In genomic region chr11:18247162-18247631, GRCh38 we compare ENCODE assay signal across 16 cellular contexts. TPM values are rescaled to one million over a fixed set of nuclear protein-coding genes. Genes with fewer than 3 reads are reported as not detected.
A peak's percentile ranks its signal among the peaks of the same experiment; 100 is the strongest.
DNase-seq lines count a peak whose midpoint lies in the region; ATAC-seq, FAIRE-seq and TF ChIP-seq lines count a peak whose summit lies in the region.
"Not testable (repeated sequence)": the region's sequence is repeated elsewhere in the genome, so short reads cannot be mapped to it uniquely, and the experiment has no call there.
"Had no signal": no experiment of that assay in that cellular context is flagged by ENCODE, and none has a peak within 500 bp of the region (broad histone marks: within the 10 kb centered on the region; RNA-seq: fewer than 3 reads in every experiment).

No MANE protein-coding gene starts in this region.

- not testable (repeated sequence) for TF ChIP-seq POLR2A in Peyer's patch (IDR thresholded peaks at IDR 0.05); endothelial cell of umbilical vein (IDR thresholded peaks at IDR 0.05; ENCODE audit: low read depth, low read length)

- H3K4me3 Mint-ChIP-seq in CD4-positive, CD25-positive, alpha-beta regulatory T cell: peak overlapping the region in 3 of 4 donors; percentile 23 to 84 (median 42)
- H3K4me3 Mint-ChIP-seq in activated T-cell treated with anti-CD3 and anti-CD28 coated beads, Interleukin-2, amount 50 U/mL, for 72 hours: peak overlapping the region; percentile 79 to 91

- intact Hi-C loops in endothelial cell of umbilical vein (cut with micrococcal nuclease): loop anchor here (10.0 kb wide), 1 partner anchor 278 kb away; the partner anchor contains the start of gene TSG101

- H3K27me3 Mint-ChIP-seq in CD4-positive, CD25-positive, alpha-beta regulatory T cell: peaks cover 10% of the 10 kb centered on the region
- H3K27me3 Mint-ChIP-seq in activated T-cell treated with anti-CD3 and anti-CD28 coated beads, Interleukin-2, amount 50 U/mL, for 72 hours (ENCODE audit: low read depth): not testable (repeated sequence)

- H3K4me3 ChIP-seq in CD4-positive, CD25-positive, alpha-beta regulatory T cell (ENCODE audit: low read depth, low read length); Peyer's patch; endothelial cell of umbilical vein (replicated peaks in 1 of 3; ENCODE audit: insufficient read depth in 1 of 3, low read depth in 1 of 3, low read length in 3 of 3): not testable (repeated sequence)

- not testable (repeated sequence) for H4K20me1 ChIP-seq in endothelial cell of umbilical vein (replicated peaks; ENCODE audit: control insufficient read depth, extremely low read depth, insufficient read depth, low read length)

- dilution Hi-C loops in endothelial cell of umbilical vein (cut with MboI; ENCODE audit: extremely low pct_ligation_motif_present, low sequenced_read_pairs): not testable (repeated sequence)

- FAIRE-seq in endothelial cell of umbilical vein (lab: Jason Lieb, UNC): peak; percentile 8

- DNase-seq in CD4-positive, CD25-positive, alpha-beta regulatory T cell; Peyer's patch; activated T-cell treated with anti-CD3 and anti-CD28 coated beads, Interleukin-2, amount 50 U/mL, for 72 hours; endothelial cell of umbilical vein (ENCODE audit: low read depth, low spot score): not testable (repeated sequence)

- not testable (repeated sequence) for BruUV-seq in endothelial cell of umbilical vein (replicated peaks; lab: Mats Ljungman, UMichigan)

- not testable (repeated sequence) for H2AFZ ChIP-seq in endothelial cell of umbilical vein (ENCODE audit: low read depth, low read length)

- not testable (repeated sequence) for H3K9me3 ChIP-seq in CD4-positive, CD25-positive, alpha-beta regulatory T cell (ENCODE audit: control insufficient read depth in 2 of 2, low read length in 2 of 2); Peyer's patch; endothelial cell of umbilical vein (replicated peaks; ENCODE audit: control insufficient read depth, insufficient read depth, low read length)

- not testable (repeated sequence) for H3K4me2 ChIP-seq in endothelial cell of umbilical vein (ENCODE audit: insufficient read depth, low read length)

- H3K27ac ChIP-seq in CD4-positive, CD25-positive, alpha-beta regulatory T cell (ENCODE audit: insufficient read depth, low read length, poor library complexity, severe bottlenecking); endothelial cell of umbilical vein (ENCODE audit: insufficient read depth, low read depth, low read length): not testable (repeated sequence)
- H3K27ac ChIP-seq in Peyer's patch: peak overlapping the region in 3 of 4 donors; percentile 72 to 87 (median 79)

- not testable (repeated sequence) for H3K9me1 ChIP-seq in endothelial cell of umbilical vein (replicated peaks; ENCODE audit: control insufficient read depth, extremely low read depth, insufficient read depth, low read length)

- not testable (repeated sequence) for ATAC-seq in CD4-positive, CD25-positive, alpha-beta regulatory T cell (ENCODE audit: low read depth in 2 of 2)
- peak; percentile 3 for ATAC-seq in GM18868 (IDR thresholded peaks at IDR 0.05; ENCODE audit: unreplicated experiment)
- ATAC-seq in GM21367 (IDR thresholded peaks at IDR 0.05; ENCODE audit: unreplicated experiment): peak; percentile 6
- ATAC-seq in HG02763 (IDR thresholded peaks at IDR 0.05; ENCODE audit: unreplicated experiment): peak; percentile 2
- ATAC-seq in HG03175 (IDR thresholded peaks at IDR 0.05; ENCODE audit: unreplicated experiment): peak; percentile 6
- ATAC-seq in activated T-cell treated with anti-CD3 and anti-CD28 coated beads, Interleukin-2, amount 50 U/mL, for 72 hours (replicated peaks in 1 of 2): peak; percentile 42 to 46

- not testable (repeated sequence) for H3K9me3 Mint-ChIP-seq in CD4-positive, CD25-positive, alpha-beta regulatory T cell; activated T-cell treated with anti-CD3 and anti-CD28 coated beads, Interleukin-2, amount 50 U/mL, for 72 hours

- CTCF ChIA-PET in endothelial cell of umbilical vein (lab: Charles Lee): not testable (repeated sequence)

- not testable (repeated sequence) for H3K36me3 Mint-ChIP-seq in CD4-positive, CD25-positive, alpha-beta regulatory T cell; activated T-cell treated with anti-CD3 and anti-CD28 coated beads, Interleukin-2, amount 50 U/mL, for 72 hours (ENCODE audit: insufficient read depth in 2 of 2)

- not testable (repeated sequence) for H3K9ac ChIP-seq in endothelial cell of umbilical vein (replicated peaks; ENCODE audit: extremely low read depth, insufficient read depth, low read length)

- not testable (repeated sequence) for H3K36me3 ChIP-seq in CD4-positive, CD25-positive, alpha-beta regulatory T cell (ENCODE audit: control insufficient read depth, insufficient read depth, low read length); Peyer's patch; endothelial cell of umbilical vein (ENCODE audit: control insufficient read depth in 2 of 2, extremely low read depth in 1 of 2, insufficient read depth in 2 of 2, low read length in 2 of 2)

- TF ChIP-seq CTCF in Peyer's patch (IDR thresholded peaks at IDR 0.05); endothelial cell of umbilical vein (IDR thresholded peaks at IDR 0.05; ENCODE audit: extremely low read depth in 1 of 2, insufficient read depth in 1 of 2, low read depth in 1 of 2, low read length in 2 of 2): not testable (repeated sequence)

- H3K27me3 ChIP-seq in CD4-positive, CD25-positive, alpha-beta regulatory T cell (ENCODE audit: control insufficient read depth, insufficient read depth, low read length); Peyer's patch; endothelial cell of umbilical vein (ENCODE audit: control insufficient read depth in 2 of 2, insufficient read depth in 2 of 2, low read length in 2 of 2): not testable (repeated sequence)

- H3K4me1 Mint-ChIP-seq in CD4-positive, CD25-positive, alpha-beta regulatory T cell: peaks cover 11 to 21% (median 15%) of the 10 kb centered on the region in 4 donors
- H3K4me1 Mint-ChIP-seq in activated T-cell treated with anti-CD3 and anti-CD28 coated beads, Interleukin-2, amount 50 U/mL, for 72 hours (ENCODE audit: low read depth): peaks cover 25% of the 10 kb centered on the region

- POLR2A ChIA-PET in endothelial cell of umbilical vein (lab: Charles Lee): not testable (repeated sequence)

- H3K79me2 ChIP-seq in endothelial cell of umbilical vein (ENCODE audit: control insufficient read depth, insufficient read depth, low read length): not testable (repeated sequence)

- not testable (repeated sequence) for H3K4me1 ChIP-seq in CD4-positive, CD25-positive, alpha-beta regulatory T cell (ENCODE audit: control insufficient read depth, insufficient read depth, low read length, poor library complexity, severe bottlenecking); Peyer's patch; endothelial cell of umbilical vein (ENCODE audit: control insufficient read depth, extremely low read depth, insufficient read depth, low read length)

- peak overlapping the region in 1 of 3 donors; percentile 90 for H3K27ac Mint-ChIP-seq in CD4-positive, CD25-positive, alpha-beta regulatory T cell
- H3K27ac Mint-ChIP-seq in activated T-cell treated with anti-CD3 and anti-CD28 coated beads, Interleukin-2, amount 50 U/mL, for 72 hours: peak overlapping the region; percentile 87

RNA-seq across cellular contexts. Expression of gene SAA2, which starts 1.3 kb away (rescaled TPM):
- 0.62 TPM for total RNA-seq in CD4-positive, CD25-positive, alpha-beta regulatory T cell
- polyA plus RNA-seq in CD4-positive, CD25-positive, alpha-beta regulatory T cell: under 1 TPM in 1 of 4 donors, not detected in 3; 0.20 TPM
- total RNA-seq in Peyer's patch: 1 to 10 TPM in 1 of 4 donors, not detected in 3; 3.9 TPM
- total RNA-seq in activated T-cell treated with anti-CD3 and anti-CD28 coated beads, Interleukin-2, amount 50 U/mL, for 72 hours: under 1 TPM in 1 of 2 donors, not detected in 1; 0.38 TPM
- total RNA-seq in endothelial cell of umbilical vein: not detected in 2 replicates
- polyA plus RNA-seq in endothelial cell of umbilical vein: not detected in 2 replicates
- polyA plus RNA-seq in endothelial cell of umbilical vein (2011; cell fraction: cytosol; rRNA removed): not detected in 2 replicates
- not detected in 2 replicates for polyA plus RNA-seq in endothelial cell of umbilical vein (2011; cell fraction: nucleus; rRNA removed)
- polyA plus RNA-seq in endothelial cell of umbilical vein (2012): not detected in 2 replicates
- polyA minus RNA-seq in endothelial cell of umbilical vein: not detected in 2 replicates
- not detected for polyA minus RNA-seq in endothelial cell of umbilical vein (2011; cell fraction: cytosol; rRNA and poly(A)+ RNA removed)
- not detected in 2 replicates for polyA minus RNA-seq in endothelial cell of umbilical vein (2011; cell fraction: nucleus; rRNA and poly(A)+ RNA removed)
- total RNA-seq: H9; naive thymus-derived CD8-positive, alpha-beta T cell had no signal
- polyA plus RNA-seq: naive thymus-derived CD8-positive, alpha-beta T cell had no signal

RNA-seq across cellular contexts. Expression of gene SAA4, which starts 10.6 kb away (rescaled TPM):
- not detected for total RNA-seq in CD4-positive, CD25-positive, alpha-beta regulatory T cell
- polyA plus RNA-seq in CD4-positive, CD25-positive, alpha-beta regulatory T cell: not detected
- total RNA-seq in Peyer's patch (not detected), endothelial cell of umbilical vein (not detected in 2 replicates)
- not detected for total RNA-seq in activated T-cell treated with anti-CD3 and anti-CD28 coated beads, Interleukin-2, amount 50 U/mL, for 72 hours
- polyA plus RNA-seq in endothelial cell of umbilical vein: not detected in 2 replicates
- polyA plus RNA-seq in endothelial cell of umbilical vein (2011; cell fraction: cytosol; rRNA removed): not detected in 2 replicates
- polyA plus RNA-seq in endothelial cell of umbilical vein (2011; cell fraction: nucleus; rRNA removed): not detected in 2 replicates
- not detected in 2 replicates for polyA plus RNA-seq in endothelial cell of umbilical vein (2012)
- not detected in 2 replicates for polyA minus RNA-seq in endothelial cell of umbilical vein
- polyA minus RNA-seq in endothelial cell of umbilical vein (2011; cell fraction: cytosol; rRNA and poly(A)+ RNA removed): not detected
- polyA minus RNA-seq in endothelial cell of umbilical vein (2011; cell fraction: nucleus; rRNA and poly(A)+ RNA removed): not detected in 2 replicates
- total RNA-seq: A172; frontal cortex; H9; HT1080; naive thymus-derived CD8-positive, alpha-beta T cell; sigmoid colon; stomach had no signal
- polyA plus RNA-seq: BJ; naive thymus-derived CD8-positive, alpha-beta T cell had no signal

RNA-seq across cellular contexts. Expression of gene SAA1, which starts 18.9 kb away (rescaled TPM):
- total RNA-seq in CD4-positive, CD25-positive, alpha-beta regulatory T cell: not detected
- polyA plus RNA-seq in CD4-positive, CD25-positive, alpha-beta regulatory T cell: not detected
- 1 to 10 TPM in 1 of 4 donors, not detected in 3; 4.7 TPM for total RNA-seq in Peyer's patch
- not detected for total RNA-seq in activated T-cell treated with anti-CD3 and anti-CD28 coated beads, Interleukin-2, amount 50 U/mL, for 72 hours
- total RNA-seq in endothelial cell of umbilical vein: not detected in 2 replicates
- not detected in 2 replicates for polyA plus RNA-seq in endothelial cell of umbilical vein
- polyA plus RNA-seq in endothelial cell of umbilical vein (2011; cell fraction: cytosol; rRNA removed): not detected in 2 replicates
- not detected in 2 replicates for polyA plus RNA-seq in endothelial cell of umbilical vein (2011; cell fraction: nucleus; rRNA removed)
- not detected in 2 replicates for polyA plus RNA-seq in endothelial cell of umbilical vein (2012)
- polyA minus RNA-seq in endothelial cell of umbilical vein: not detected in 2 replicates
- polyA minus RNA-seq in endothelial cell of umbilical vein (2011; cell fraction: cytosol; rRNA and poly(A)+ RNA removed): not detected
- polyA minus RNA-seq in endothelial cell of umbilical vein (2011; cell fraction: nucleus; rRNA and poly(A)+ RNA removed): not detected in 2 replicates
- total RNA-seq: frontal cortex; H9; naive thymus-derived CD8-positive, alpha-beta T cell had no signal
- polyA plus RNA-seq: naive thymus-derived CD8-positive, alpha-beta T cell had no signal
